Comparison of ENCODE assay signal across 13 cellular contexts in the genomic region with DNA sequence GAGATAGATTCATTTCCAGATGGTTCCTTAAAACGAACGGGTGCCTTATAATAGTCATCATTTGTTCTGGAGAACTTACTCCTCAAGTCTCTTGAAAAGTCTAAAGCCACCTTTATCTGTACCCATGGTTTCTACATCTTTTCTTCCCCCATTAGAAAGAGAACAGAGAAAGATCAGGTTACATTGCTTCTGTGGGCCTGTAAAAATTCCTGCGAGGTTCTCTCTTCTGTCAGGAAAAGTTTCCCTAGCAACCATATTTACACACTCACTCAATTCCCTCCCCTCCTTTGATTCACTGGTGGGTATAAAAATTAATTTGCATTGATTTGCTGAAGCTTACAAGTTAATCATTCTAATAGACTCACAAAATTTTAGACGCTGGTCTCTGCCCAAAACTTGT. TPM values are rescaled to one million over a fixed set of nuclear protein-coding genes. Genes with fewer than 3 reads are reported as not detected.
DNase-seq lines count a peak whose midpoint lies in the region; ATAC-seq, FAIRE-seq and TF ChIP-seq lines count a peak whose summit lies in the region.
"Had no signal": no experiment of that assay in that cellular context is flagged by ENCODE, and none has a peak within 500 bp of the region (broad histone marks: within the 10 kb centered on the region; RNA-seq: fewer than 3 reads in every experiment).

No MANE protein-coding gene starts in this region.

- H3K4me1 ChIP-seq in HCT116 (ENCODE audit: control insufficient read depth in 1 of 2, insufficient read depth in 2 of 2, low read length in 2 of 2) (peaks cover 43 to 68% of the 10 kb centered on the region in 2 experiments), pancreas (peaks cover under 1 to 10% (median 5%) of the 10 kb centered on the region in 3 donors)

- ATAC-seq in HCT116 (no peak), pancreas (peak in 3 of 4 donors; percentile 41 to 80 (median 74)), HG02588 (IDR thresholded peaks at IDR 0.05; ENCODE audit: unreplicated experiment) (no peak)
- ATAC-seq in naive thymus-derived CD8-positive, alpha-beta T cell, result no peak

- WGBS in pancreas, 2 donors, result 61 to 64% methylated on average over 4 of the region's 4 CpGs

- DNase-seq in HCT116 (ENCODE audit: low read depth, low spot score) (no peak), RPMI7951 (ENCODE audit: low read depth) (peak; percentile 55), epithelial cell of prostate (ENCODE audit: low read depth, low spot score) (no peak), pancreas (no peak), HT-29 (ENCODE audit: low spot score) (no peak), HTR-8/SVneo (ENCODE audit: insufficient read length, low spot score) (no peak)
- DNase-seq in naive thymus-derived CD8-positive, alpha-beta T cell, result no peak
- DNase-seq: activated gamma-delta T cell treated with Interleukin-2 at 50 U/mL for 16 hours, DND-41, kidney, NCI-H2107 had no signal

- H3K4me3 ChIP-seq in HCT116 (replicated peaks in 1 of 2; ENCODE audit: low read depth in 1 of 2, low read length in 2 of 2) (no peak overlapping the region), pancreas (no peak overlapping the region)

- H3K9ac ChIP-seq in HCT116 (ENCODE audit: low read length), result no peak overlapping the region

- RAD21 ChIA-PET in HCT116 (lab: Charles Lee; ENCODE audit: low non-redundant PET in 1 of 2, low total read pairs in 2 of 2, uncharacterized antibody in 2 of 2, unreplicated experiment in 2 of 2), result no interaction called here

- no peak overlapping the region for H3K27ac Mint-ChIP-seq in naive thymus-derived CD8-positive, alpha-beta T cell

- H3K9me2 ChIP-seq in HCT116 (ENCODE audit: insufficient read depth), result no peaks in the 10 kb centered on the region

- CTCF ChIA-PET in HCT116 (lab: Charles Lee), result no interaction called here

- no peak for TF ChIP-seq RAD21 in HCT116 (IDR thresholded peaks at IDR 0.05; ENCODE audit: low read depth)

- TF ChIP-seq CTCF in HCT116 (IDR thresholded peaks at IDR 0.05 in 2 of 3, conservative IDR thresholded peaks at IDR 0.05 in 1 of 3; ENCODE audit: borderline replicate concordance in 1 of 3, insufficient read depth in 1 of 3, low read depth in 2 of 3, low read length in 2 of 3), result no peak
- no peak for TF ChIP-seq CTCF in pancreas (IDR thresholded peaks at IDR 0.05)

- FAIRE-seq in pancreas (lab: Jason Lieb, UNC), result no peak
- no peak for FAIRE-seq in HTR-8/SVneo (lab: Jason Lieb, UNC)
- FAIRE-seq: kidney had no signal

- H2AFZ ChIP-seq in HCT116 (ENCODE audit: low read depth, low read length, poor library complexity, severe bottlenecking), result no peak overlapping the region

- TF ChIP-seq POLR2A in HCT116 (IDR thresholded peaks at IDR 0.05; ENCODE audit: borderline replicate concordance, extremely low read depth, insufficient read depth, insufficient read length), result no peak

- no peaks in the 10 kb centered on the region for H3K36me3 Mint-ChIP-seq in naive thymus-derived CD8-positive, alpha-beta T cell

- peaks cover 0 to 3% (median 0%) of the 10 kb centered on the region in 9 donors for H3K9me3 Mint-ChIP-seq in naive thymus-derived CD8-positive, alpha-beta T cell

- BruUV-seq in HCT116 (replicated peaks; lab: Mats Ljungman, UMichigan), result no TSS peak

- POLR2A ChIA-PET in HCT116 (lab: Charles Lee), result no interaction called here
- POLR2A ChIA-PET in naive thymus-derived CD8-positive, alpha-beta T cell (lab: Charles Lee), result no interaction called here

- H3K4me3 Mint-ChIP-seq in naive thymus-derived CD8-positive, alpha-beta T cell, result no peak overlapping the region

- H3K27ac ChIP-seq in HCT116 (ENCODE audit: low read depth, low read length) (peak overlapping the region; percentile 10; the same call in 1 of the 2 replicates), epithelial cell of prostate (peak overlapping the region; percentile 42), pancreas (peak overlapping the region in 2 of 4 donors; percentile 3 to 33)
- H3K27ac ChIP-seq: C4-2B had no signal

- H4K20me1 ChIP-seq in HCT116 (ENCODE audit: insufficient read depth), result no peaks in the 10 kb centered on the region

- H3K4me2 ChIP-seq in HCT116 (ENCODE audit: low read length), result no peak overlapping the region

- H3K27me3 Mint-ChIP-seq in naive thymus-derived CD8-positive, alpha-beta T cell, result peaks cover 14 to 49% (median 21%) of the 10 kb centered on the region in 5 donors

- intact Hi-C loops in HCT116 (cut with micrococcal nuclease) (no loop called here), pancreas (cut with DNase I) (no loop called here)

- H3K9me3 ChIP-seq in HCT116 (ENCODE audit: control insufficient read depth in 1 of 2, insufficient read depth in 1 of 2, low read depth in 1 of 2, low read length in 2 of 2), result no peaks in the 10 kb centered on the region
- H3K9me3 ChIP-seq in pancreas, result no peaks in the 10 kb centered on the region

- peaks cover 99% of the 10 kb centered on the region for H3K79me2 ChIP-seq in HCT116 (ENCODE audit: insufficient read depth, low read length)

- H3K27me3 ChIP-seq in HCT116 (ENCODE audit: insufficient read depth, low read length) (no peaks in the 10 kb centered on the region), pancreas (no peaks in the 10 kb centered on the region)

- H3K4me1 Mint-ChIP-seq in naive thymus-derived CD8-positive, alpha-beta T cell, result peaks cover 0 to 4% (median 0%) of the 10 kb centered on the region in 4 donors

- peaks cover 15 to 55% of the 10 kb centered on the region in 2 experiments for H3K36me3 ChIP-seq in HCT116 (ENCODE audit: control insufficient read depth in 1 of 2, insufficient read depth in 2 of 2, low read length in 2 of 2)
- no peaks in the 10 kb centered on the region for H3K36me3 ChIP-seq in pancreas

TF ChIP-seq in HCT116, 20 proteins besides CTCF, POLR2A, EP300 and RAD21:
- TF ChIP-seq, protein P1, sequence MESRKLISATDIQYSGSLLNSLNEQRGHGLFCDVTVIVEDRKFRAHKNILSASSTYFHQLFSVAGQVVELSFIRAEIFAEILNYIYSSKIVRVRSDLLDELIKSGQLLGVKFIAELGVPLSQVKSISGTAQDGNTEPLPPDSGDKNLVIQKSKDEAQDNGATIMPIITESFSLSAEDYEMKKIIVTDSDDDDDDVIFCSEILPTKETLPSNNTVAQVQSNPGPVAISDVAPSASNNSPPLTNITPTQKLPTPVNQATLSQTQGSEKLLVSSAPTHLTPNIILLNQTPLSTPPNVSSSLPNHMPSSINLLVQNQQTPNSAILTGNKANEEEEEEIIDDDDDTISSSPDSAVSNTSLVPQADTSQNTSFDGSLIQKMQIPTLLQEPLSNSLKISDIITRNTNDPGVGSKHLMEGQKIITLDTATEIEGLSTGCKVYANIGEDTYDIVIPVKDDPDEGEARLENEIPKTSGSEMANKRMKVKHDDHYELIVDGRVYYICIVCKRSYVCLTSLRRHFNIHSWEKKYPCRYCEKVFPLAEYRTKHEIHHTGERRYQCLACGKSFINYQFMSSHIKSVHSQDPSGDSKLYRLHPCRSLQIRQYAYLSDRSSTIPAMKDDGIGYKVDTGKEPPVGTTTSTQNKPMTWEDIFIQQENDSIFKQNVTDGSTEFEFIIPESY (IDR thresholded peaks at IDR 0.05; ENCODE audit: extremely low read depth, insufficient replicate concordance, low read length), result no peak
- TF ChIP-seq ELF1 (IDR thresholded peaks at IDR 0.05; ENCODE audit: borderline replicate concordance, low read depth) (no peak), EZH2phosphoT487 (IDR thresholded peaks at IDR 0.05; ENCODE audit: borderline replicate concordance) (no peak), FOSL1 (IDR thresholded peaks at IDR 0.05; ENCODE audit: low read depth) (no peak), EGR1 (IDR thresholded peaks at IDR 0.05; ENCODE audit: low read depth) (no peak), EZH2 (IDR thresholded peaks at IDR 0.05) (no peak), ZNF274 (IDR thresholded peaks at IDR 0.05; ENCODE audit: low read depth, low read length) (no peak), CEBPB (IDR thresholded peaks at IDR 0.05; ENCODE audit: low read depth) (no peak), SRF (IDR thresholded peaks at IDR 0.05; ENCODE audit: low read depth) (no peak), SIN3A (IDR thresholded peaks at IDR 0.05; ENCODE audit: low read depth) (no peak), ZFX (IDR thresholded peaks at IDR 0.05) (no peak)
- TF ChIP-seq, protein P2, sequence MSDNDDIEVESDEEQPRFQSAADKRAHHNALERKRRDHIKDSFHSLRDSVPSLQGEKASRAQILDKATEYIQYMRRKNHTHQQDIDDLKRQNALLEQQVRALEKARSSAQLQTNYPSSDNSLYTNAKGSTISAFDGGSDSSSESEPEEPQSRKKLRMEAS (IDR thresholded peaks at IDR 0.05), result no peak

RNA-seq across cellular contexts. Expression of a gene that starts 6.7 kb away (rescaled TPM):
- total RNA-seq in HCT116 (2021; ENCODE audit: unreplicated experiment), result 176 TPM
- 129 and 157 TPM in 2 replicates for polyA plus RNA-seq in HCT116 (2012)
- 124 and 142 TPM in 2 replicates for total RNA-seq in RPMI7951 (2014; rRNA removed; shearing (Covaris generic))
- 10 to 100 TPM; 21.8 to 58.8 (median 37.3) TPM for total RNA-seq in pancreas
- polyA plus RNA-seq in pancreas, result 10 to 100 TPM; 45.2 to 62.1 TPM
- 148 and 166 TPM in 2 replicates for total RNA-seq in HT-29 (2014; rRNA removed; shearing (Covaris generic))
- 10 to 100 TPM; 36.3 to 36.5 TPM for total RNA-seq in naive thymus-derived CD8-positive, alpha-beta T cell
- polyA plus RNA-seq in naive thymus-derived CD8-positive, alpha-beta T cell, result 10 to 100 TPM; 11.8 to 38.4 (median 27.5) TPM

RNA-seq across cellular contexts. Expression of a gene that starts 48.2 kb away (rescaled TPM):
- total RNA-seq in HCT116 (2021; ENCODE audit: unreplicated experiment), result 9.0 TPM
- 1.8 and 2.6 TPM in 2 replicates for polyA plus RNA-seq in HCT116 (2012)
- 5.5 and 5.6 TPM in 2 replicates for total RNA-seq in RPMI7951 (2014; rRNA removed; shearing (Covaris generic))
- 1 to 10 TPM; 1.2 to 3.4 (median 2.0) TPM for total RNA-seq in pancreas
- polyA plus RNA-seq in pancreas, result under 1 TPM; 0.68 to 0.80 TPM
- 4.2 and 4.3 TPM in 2 replicates for total RNA-seq in HT-29 (2014; rRNA removed; shearing (Covaris generic))
- 1 to 10 TPM; 2.7 to 3.5 TPM for total RNA-seq in naive thymus-derived CD8-positive, alpha-beta T cell
- 1 to 10 TPM in 1 of 3 donors, under 1 TPM in 2; 0.59 to 1.2 (median 0.80) TPM for polyA plus RNA-seq in naive thymus-derived CD8-positive, alpha-beta T cell

Comparison
In these comparisons a context has a peak if more than half of its experiments do, and no peak if none do; other contexts are left out.
1. ATAC-seq: peak in pancreas (3 of 4); none in HCT116 (single experiment), naive thymus-derived CD8-positive, alpha-beta T cell (0 of 2) and HG02588 (single experiment).